19 cellular contexts compared by ENCODE assay signal in genomic region chr2:229363126-229363814, GRCh38.
DNase-seq lines count a peak whose midpoint lies in the region; ATAC-seq and TF ChIP-seq lines count a peak whose summit lies in the region.
"Had no signal": no experiment of that assay in that cellular context is flagged by ENCODE, and none has a peak within 500 bp of the region (broad histone marks: within the 10 kb centered on the region; RNA-seq: fewer than 3 reads in every experiment).

No MANE protein-coding gene starts in this region.

- no peak overlapping the region for H3K4me3 ChIP-seq in astrocyte of the spinal cord (ENCODE audit: low read depth, low read length)
- H3K4me3 ChIP-seq: adrenal gland, skin epidermis had no signal

- in situ Hi-C loops in astrocyte of the spinal cord (cut with HindIII; ENCODE audit: low sequenced_read_pairs), result no loop called here

- TF ChIP-seq CTCF in astrocyte of the spinal cord (IDR thresholded peaks at IDR 0.05; ENCODE audit: low read depth, low read length), result no peak

- no peak for ATAC-seq in HG02642 (IDR thresholded peaks at IDR 0.05; ENCODE audit: poor library complexity, unreplicated experiment)

- peak; percentile 65 for DNase-seq in AG08395 (ENCODE audit: low spot score)
- DNase-seq in HS-5 (ENCODE audit: low read depth), result peak; percentile 55
- DNase-seq in astrocyte of the spinal cord (ENCODE audit: low read depth, low spot score), result peak; percentile 25
- DNase-seq in iris pigment epithelial cell (ENCODE audit: low read depth), result peak; percentile 29
- DNase-seq in OCI-M1 (lab: John Stamatoyannopoulos, UW), result no peak
- DNase-seq in NCI-H526 (lab: John Stamatoyannopoulos, UW), result no peak
- no peak for DNase-seq in activated naive CD4-positive, alpha-beta T cell treated with Interleukin-2 at 50 U/mL for 16 hours
- DNase-seq: activated CD8-positive, alpha-beta memory T cell treated with anti-CD3 and anti-CD28 coated beads for 24 hours; activated gamma-delta T cell treated with Interleukin-2 at 50 U/mL for 16 hours; activated T-cell treated with anti-CD3 and anti-CD28 coated beads, Interleukin-2, amount 50 U/mL, for 1 hour; adrenal gland; caudate nucleus; COR-L47; KG1; MV-4-11; NCI-H510A treated with DMSO at 0.1 percent for 48 hours; T-helper 1 cell had no signal

Comparison
In these comparisons a context has a peak if more than half of its experiments do, and no peak if none do; other contexts are left out.
1. DNase-seq: peak in AG08395 (single experiment), HS-5 (single experiment), astrocyte of the spinal cord (single experiment) and iris pigment epithelial cell (single experiment); none in OCI-M1 (single experiment), NCI-H526 (0 of 2) and activated naive CD4-positive, alpha-beta T cell treated with Interleukin-2 at 50 U/mL for 16 hours (single experiment).